ENCODE assay signal across 22 cellular contexts in the genomic region with DNA sequence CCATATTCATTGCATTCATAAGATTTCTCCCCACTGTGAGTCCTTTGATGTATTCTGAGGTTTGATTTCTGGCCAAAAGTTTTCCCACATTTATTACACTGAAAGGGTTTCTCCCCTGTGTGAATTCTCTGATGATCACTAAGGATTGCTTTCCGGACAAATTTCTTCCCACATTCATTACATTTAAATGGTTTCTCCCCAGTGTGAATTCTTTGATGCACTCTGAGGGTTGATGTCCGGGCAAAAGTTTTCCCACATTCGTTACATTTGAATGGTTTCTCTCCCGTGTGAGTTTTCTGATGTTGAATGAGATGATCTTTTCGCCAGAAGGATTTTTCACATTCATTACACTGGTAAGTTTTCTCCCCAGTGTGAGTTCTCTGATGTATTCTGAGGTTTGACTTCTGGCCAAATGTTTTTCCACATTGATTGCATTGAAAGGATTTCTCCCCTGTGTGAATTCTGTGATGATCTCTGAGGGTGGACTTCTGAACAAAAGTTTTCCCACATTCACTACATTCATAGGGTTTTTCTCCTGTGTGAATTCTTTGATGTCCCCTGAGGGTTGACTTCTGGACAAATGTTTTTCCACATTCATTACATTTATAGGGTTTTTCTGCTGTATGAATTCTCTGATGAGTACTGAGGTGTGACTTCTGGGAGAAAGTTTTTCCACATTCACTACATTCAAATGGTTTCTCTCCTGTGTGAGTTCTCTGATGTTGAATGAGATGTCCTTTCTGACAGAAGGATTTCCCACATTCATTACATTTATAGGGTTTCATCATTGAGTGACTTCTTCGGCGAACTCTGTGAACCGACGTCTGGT. TPM values are rescaled to one million over a fixed set of nuclear protein-coding genes. Genes with fewer than 3 reads are reported as not detected.
DNase-seq lines count a peak whose midpoint lies in the region; ATAC-seq lines count a peak whose summit lies in the region.
"Had no signal": no experiment of that assay in that cellular context is flagged by ENCODE, and none has a peak within 500 bp of the region (broad histone marks: within the 10 kb centered on the region; RNA-seq: fewer than 3 reads in every experiment).

No MANE protein-coding gene starts in this region.

- DNase-seq in NCI-H748 (lab: John Stamatoyannopoulos, UW; ENCODE audit: unreplicated experiment) (peak; percentile 21), NCI-H748 treated with DMSO at 0.1 percent for 48 hours (lab: John Stamatoyannopoulos, UW) (no peak), amniotic epithelial cell (ENCODE audit: low read depth) (peak; percentile 35), fibroblast of peridontal ligament (ENCODE audit: extremely low read depth) (peak; percentile 3)
- no peak for DNase-seq in stimulated activated naive B cell treated with anti-CD40 and anti-IgM and Interleukin-4, amounts not matched to agents 10 μg/mL and 1 μg/mL and 100 μg/mL, for 72 hours
- no peak for DNase-seq in activated naive CD8-positive, alpha-beta T cell treated with anti-CD3 and anti-CD28 coated beads, Interleukin-2, amount 50 U/mL, for 24 hours
- no peak for DNase-seq in stimulated activated CD4-positive, alpha-beta T cell treated with anti-CD3 and anti-CD28 coated beads, Interleukin-1b, Interleukin-23, amount 100 ng/mL, for 48 hours
- DNase-seq: activated CD8-positive, alpha-beta memory T cell treated with anti-CD3 and anti-CD28 coated beads for 24 hours; amniotic stem cell; cortex of kidney; hippocampal formation; KG1; left cardiac atrium; NCI-H1092; NCI-H2171 treated with DMSO at 0.1 percent for 48 hours; pancreas; T-helper 17 cell; transverse colon had no signal

- H3K36me3 Mint-ChIP-seq in stimulated activated naive B cell treated with anti-CD40 and anti-IgM and Interleukin-4, amounts not matched to agents 10 μg/mL and 1 μg/mL and 100 μg/mL, for 72 hours: peaks cover 64 to 83% of the 10 kb centered on the region in 2 donors
- H3K36me3 Mint-ChIP-seq in activated naive CD8-positive, alpha-beta T cell treated with anti-CD3 and anti-CD28 coated beads, Interleukin-2, amount 50 U/mL, for 24 hours (ENCODE audit: low read depth): peaks cover 82% of the 10 kb centered on the region

- no peak for ATAC-seq in stimulated activated naive B cell treated with anti-CD40 and anti-IgM and Interleukin-4, amounts not matched to agents 10 μg/mL and 1 μg/mL and 100 μg/mL, for 72 hours (replicated peaks)
- ATAC-seq in esophagus mucosa: no peak
- no peak for ATAC-seq in activated naive CD8-positive, alpha-beta T cell treated with anti-CD3 and anti-CD28 coated beads, Interleukin-2, amount 50 U/mL, for 24 hours
- ATAC-seq: left cardiac atrium, pancreas, Right ventricle myocardium inferior, T-helper 17 cell, WTC11 had no signal

- H3K9me3 Mint-ChIP-seq in stimulated activated naive B cell treated with anti-CD40 and anti-IgM and Interleukin-4, amounts not matched to agents 10 μg/mL and 1 μg/mL and 100 μg/mL, for 72 hours: peaks cover 26 to 30% of the 10 kb centered on the region in 2 donors
- peaks cover 79% of the 10 kb centered on the region for H3K9me3 Mint-ChIP-seq in activated naive CD8-positive, alpha-beta T cell treated with anti-CD3 and anti-CD28 coated beads, Interleukin-2, amount 50 U/mL, for 24 hours

- H3K4me3 Mint-ChIP-seq in stimulated activated naive B cell treated with anti-CD40 and anti-IgM and Interleukin-4, amounts not matched to agents 10 μg/mL and 1 μg/mL and 100 μg/mL, for 72 hours: no peak overlapping the region
- H3K4me3 Mint-ChIP-seq in activated naive CD8-positive, alpha-beta T cell treated with anti-CD3 and anti-CD28 coated beads, Interleukin-2, amount 50 U/mL, for 24 hours: no peak overlapping the region
- H3K4me3 Mint-ChIP-seq: CD4-positive, CD25-positive, alpha-beta regulatory T cell; T-helper 17 cell; WTC11 had no signal

- peak overlapping the region; percentile 9 for H3K27ac Mint-ChIP-seq in stimulated activated naive B cell treated with anti-CD40 and anti-IgM and Interleukin-4, amounts not matched to agents 10 μg/mL and 1 μg/mL and 100 μg/mL, for 72 hours
- no peak overlapping the region for H3K27ac Mint-ChIP-seq in activated naive CD8-positive, alpha-beta T cell treated with anti-CD3 and anti-CD28 coated beads, Interleukin-2, amount 50 U/mL, for 24 hours
- H3K27ac Mint-ChIP-seq: CD4-positive, CD25-positive, alpha-beta regulatory T cell; T-helper 17 cell; WTC11 had no signal

- H3K4me1 Mint-ChIP-seq in stimulated activated naive B cell treated with anti-CD40 and anti-IgM and Interleukin-4, amounts not matched to agents 10 μg/mL and 1 μg/mL and 100 μg/mL, for 72 hours: no peaks in the 10 kb centered on the region
- H3K4me1 Mint-ChIP-seq in activated naive CD8-positive, alpha-beta T cell treated with anti-CD3 and anti-CD28 coated beads, Interleukin-2, amount 50 U/mL, for 24 hours: no peaks in the 10 kb centered on the region
- H3K4me1 Mint-ChIP-seq: CD4-positive, CD25-positive, alpha-beta regulatory T cell; T-helper 17 cell; WTC11 had no signal

- no peaks in the 10 kb centered on the region for H3K27me3 Mint-ChIP-seq in stimulated activated naive B cell treated with anti-CD40 and anti-IgM and Interleukin-4, amounts not matched to agents 10 μg/mL and 1 μg/mL and 100 μg/mL, for 72 hours
- H3K27me3 Mint-ChIP-seq in activated naive CD8-positive, alpha-beta T cell treated with anti-CD3 and anti-CD28 coated beads, Interleukin-2, amount 50 U/mL, for 24 hours: no peaks in the 10 kb centered on the region
- H3K27me3 Mint-ChIP-seq: CD4-positive, CD25-positive, alpha-beta regulatory T cell; T-helper 17 cell had no signal

RNA-seq across cellular contexts. Expression of a gene that starts 18.8 kb away (rescaled TPM):
- 4.7 TPM for total RNA-seq in esophagus mucosa

Comparison
In these comparisons a context has a peak if more than half of its experiments do, and no peak if none do; other contexts are left out.
1. DNase-seq: peak in NCI-H748 (single experiment), amniotic epithelial cell (single experiment) and fibroblast of peridontal ligament (single experiment); none in NCI-H748 treated with DMSO at 0.1 percent for 48 hours (single experiment), stimulated activated naive B cell treated with anti-CD40 and anti-IgM and Interleukin-4, amounts not matched to agents 10 μg/mL and 1 μg/mL and 100 μg/mL, for 72 hours (single experiment), activated naive CD8-positive, alpha-beta T cell treated with anti-CD3 and anti-CD28 coated beads, Interleukin-2, amount 50 U/mL, for 24 hours (single experiment) and stimulated activated CD4-positive, alpha-beta T cell treated with anti-CD3 and anti-CD28 coated beads, Interleukin-1b, Interleukin-23, amount 100 ng/mL, for 48 hours (single experiment).